30 cellular contexts compared by ENCODE assay signal in the genomic region with DNA sequence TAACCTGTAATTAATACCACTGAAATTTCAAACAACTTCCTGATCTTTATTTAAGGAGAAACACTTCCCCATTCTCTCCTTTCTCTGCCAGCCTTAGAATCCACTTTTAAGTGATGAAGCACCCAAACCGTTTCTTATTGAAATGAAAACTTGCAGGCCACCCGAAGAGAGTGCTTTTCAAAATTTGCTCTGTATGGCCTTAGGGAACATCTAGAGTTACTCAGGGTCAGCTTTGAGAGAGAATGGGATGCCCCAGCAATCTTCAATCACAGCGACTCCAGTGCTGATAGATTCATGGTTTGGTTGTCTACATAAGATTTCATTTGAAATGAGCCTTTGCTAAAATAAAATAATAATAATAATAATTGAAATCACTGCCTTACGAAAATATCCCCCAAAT.
A peak's percentile ranks its signal among the peaks of the same experiment; 100 is the strongest.
DNase-seq lines count a peak whose midpoint lies in the region; ATAC-seq and TF ChIP-seq lines count a peak whose summit lies in the region.
"Had no signal": no experiment of that assay in that cellular context is flagged by ENCODE, and none has a peak within 500 bp of the region (broad histone marks: within the 10 kb centered on the region; RNA-seq: fewer than 3 reads in every experiment).

No MANE protein-coding gene starts in this region.

- no peaks in the 10 kb centered on the region for H4K20me1 ChIP-seq in mammary epithelial cell (ENCODE audit: insufficient read depth, low read length)

- no peaks in the 10 kb centered on the region for H3K27me3 Mint-ChIP-seq in CD8-positive, alpha-beta memory T cell
- H3K27me3 Mint-ChIP-seq: activated CD4-positive, alpha-beta memory T cell treated with anti-CD3 and anti-CD28 coated beads for 36 hours; activated naive CD4-positive, alpha-beta T cell treated with anti-CD3 and anti-CD28 coated beads, Interleukin-2, amount 10 ng/mL, durations not matched to agents 7 days and 5 days; CD4-positive, alpha-beta T cell had no signal

- in situ Hi-C loops in mammary epithelial cell (cut with MboI; ENCODE audit: low sequenced_read_pairs in 2 of 2), result no loop called here

- no peak overlapping the region for H3K4me3 ChIP-seq in mammary epithelial cell (replicated peaks in 1 of 3; ENCODE audit: insufficient read depth in 1 of 3, low read depth in 2 of 3, low read length in 3 of 3)
- H3K4me3 ChIP-seq in breast epithelium, result no peak overlapping the region
- no peak overlapping the region for H3K4me3 ChIP-seq in CD8-positive, alpha-beta memory T cell (ENCODE audit: low read length)
- H3K4me3 ChIP-seq: adrenal gland, esophagus squamous epithelium, SJCRH30, suprapubic skin had no signal

- WGBS in mammary epithelial cell (ENCODE audit: low coverage, missing lambda C conversion rate), result 69% methylated on average over 4 of the region's 4 CpGs

- H3K36me3 ChIP-seq in mammary epithelial cell (ENCODE audit: insufficient read depth, low read length) (no peaks in the 10 kb centered on the region), breast epithelium (no peaks in the 10 kb centered on the region)
- no peaks in the 10 kb centered on the region for H3K36me3 ChIP-seq in CD8-positive, alpha-beta memory T cell (ENCODE audit: insufficient read depth, low read length)
- H3K36me3 ChIP-seq: adrenal gland, esophagus squamous epithelium, suprapubic skin had no signal

- TF ChIP-seq CTCF in mammary epithelial cell (conservative IDR thresholded peaks at IDR 0.05 in 1 of 2, IDR thresholded peaks at IDR 0.05 in 1 of 2; ENCODE audit: extremely low read depth in 1 of 2, insufficient read depth in 1 of 2, low read depth in 1 of 2, low read length in 2 of 2) (no peak), breast epithelium (IDR thresholded peaks at IDR 0.05) (no peak)

- H3K27ac ChIP-seq in mammary epithelial cell (ENCODE audit: insufficient read depth, low read depth, low read length) (no peak overlapping the region), breast epithelium (no peak overlapping the region)
- H3K27ac ChIP-seq in CD8-positive, alpha-beta memory T cell (ENCODE audit: low read depth, low read length), result no peak overlapping the region
- H3K27ac ChIP-seq: 22Rv1, adrenal gland, esophagus squamous epithelium, foreskin keratinocyte, HL-60, SJCRH30, suprapubic skin had no signal

- dilution Hi-C loops in mammary epithelial cell (cut with HindIII; ENCODE audit: low sequenced_read_pairs), result no loop called here

- H3K9ac ChIP-seq in mammary epithelial cell (ENCODE audit: insufficient read depth, low read length), result no peak overlapping the region

- H3K4me1 ChIP-seq in mammary epithelial cell (ENCODE audit: insufficient read depth, low read length) (no peaks in the 10 kb centered on the region), breast epithelium (no peaks in the 10 kb centered on the region)
- no peaks in the 10 kb centered on the region for H3K4me1 ChIP-seq in CD8-positive, alpha-beta memory T cell (ENCODE audit: insufficient read depth, low read length)
- H3K4me1 ChIP-seq: adrenal gland, esophagus squamous epithelium, foreskin keratinocyte, SJCRH30, suprapubic skin had no signal

- no peaks in the 10 kb centered on the region for H3K36me3 Mint-ChIP-seq in CD8-positive, alpha-beta memory T cell
- H3K36me3 Mint-ChIP-seq: activated CD4-positive, alpha-beta memory T cell treated with anti-CD3 and anti-CD28 coated beads for 36 hours; activated naive CD4-positive, alpha-beta T cell treated with anti-CD3 and anti-CD28 coated beads, Interleukin-2, amount 10 ng/mL, durations not matched to agents 7 days and 5 days; immature natural killer cell had no signal

- H3K27ac Mint-ChIP-seq in CD8-positive, alpha-beta memory T cell, result no peak overlapping the region
- H3K27ac Mint-ChIP-seq: activated CD4-positive, alpha-beta memory T cell treated with anti-CD3 and anti-CD28 coated beads for 36 hours; activated naive CD4-positive, alpha-beta T cell treated with anti-CD3 and anti-CD28 coated beads, Interleukin-2, amount 10 ng/mL, durations not matched to agents 7 days and 5 days; CD4-positive, alpha-beta T cell; immature natural killer cell had no signal

- DNase-seq in mammary epithelial cell (no peak), breast epithelium (ENCODE audit: low spot score in 2 of 2) (no peak), RPMI7951 (ENCODE audit: low read depth) (peak; percentile 4), iPS-NIHi7 (ENCODE audit: extremely low spot score) (peak; percentile 13)
- DNase-seq in activated CD4-positive, alpha-beta T cell treated with anti-CD3 and anti-CD28 coated beads, Interleukin-2, amount 50 U/mL, for 48 hours, result no peak
- DNase-seq in CD8-positive, alpha-beta memory T cell, result no peak
- DNase-seq: activated CD4-positive, alpha-beta memory T cell treated with anti-CD3 and anti-CD28 coated beads for 36 hours; activated CD8-positive, alpha-beta memory T cell treated with anti-CD3 and anti-CD28 coated beads, Interleukin-2, amount 50 U/mL, for 4 hours; activated naive CD4-positive, alpha-beta T cell treated with anti-CD3 and anti-CD28 coated beads, Interleukin-2, amount 10 ng/mL, durations not matched to agents 7 days and 5 days; adrenal gland; CD4-positive, alpha-beta T cell; esophagus squamous epithelium; foreskin keratinocyte; GOT3; immature natural killer cell; left colon; MV-4-11; NCI-H1436 treated with DMSO at 0.1 percent for 48 hours; NCI-H345; NCI-H748 treated with DMSO at 0.1 percent for 48 hours; SJCRH30; stimulated activated CD4-positive, alpha-beta T cell treated with anti-CD3 and anti-CD28 coated beads, Interleukin-1b, Interleukin-23, amount 100 ng/mL, for 48 hours; stimulated activated naive CD4-positive, alpha-beta T cell treated with Interleukin-2 at 50 U/mL for 16 hours had no signal

- H3K4me2 ChIP-seq in mammary epithelial cell (ENCODE audit: insufficient read depth, low read depth, low read length), result no peak overlapping the region

- intact Hi-C loops in mammary epithelial cell (cut with micrococcal nuclease) (no loop called here), breast epithelium (cut with DNase I; ENCODE audit: low total_unique reads) (no loop called here)

- ATAC-seq in GM19351 (IDR thresholded peaks at IDR 0.05; ENCODE audit: unreplicated experiment) (no peak), HG03175 (IDR thresholded peaks at IDR 0.05; ENCODE audit: unreplicated experiment) (no peak)
- ATAC-seq: activated CD4-positive, CD25-positive, alpha-beta regulatory T cell treated with anti-CD3 and anti-CD28 coated beads, Interleukin-2, amount 50 U/mL, for 24 hours; foreskin keratinocyte; HepG2; left colon had no signal

- TF ChIP-seq POLR2A in breast epithelium (IDR thresholded peaks at IDR 0.05), result no peak

- H2AFZ ChIP-seq in mammary epithelial cell (ENCODE audit: low read depth, low read length), result peak overlapping the region; percentile 15

- H3K27me3 ChIP-seq in mammary epithelial cell (ENCODE audit: insufficient read depth, low read length), result no peaks in the 10 kb centered on the region
- no peaks in the 10 kb centered on the region for H3K27me3 ChIP-seq in breast epithelium
- H3K27me3 ChIP-seq in CD8-positive, alpha-beta memory T cell (ENCODE audit: insufficient read depth, low read length, poor library complexity, severe bottlenecking), result no peaks in the 10 kb centered on the region
- H3K27me3 ChIP-seq: adrenal gland, esophagus squamous epithelium, foreskin keratinocyte, SJCRH30, suprapubic skin had no signal

- no peaks in the 10 kb centered on the region for H3K9me3 ChIP-seq in mammary epithelial cell (replicated peaks; ENCODE audit: insufficient read depth, low read length)
- H3K9me3 ChIP-seq in breast epithelium, result peaks cover 0 to 6% of the 10 kb centered on the region in 2 donors
- no peaks in the 10 kb centered on the region for H3K9me3 ChIP-seq in CD8-positive, alpha-beta memory T cell (ENCODE audit: low read length)
- H3K9me3 ChIP-seq: adrenal gland, esophagus squamous epithelium, SJCRH30 had no signal

- no peaks in the 10 kb centered on the region for H3K79me2 ChIP-seq in mammary epithelial cell (ENCODE audit: insufficient read depth, low read length)

- POLR2A ChIA-PET in CD8-positive, alpha-beta memory T cell (lab: Charles Lee), result no interaction called here

- H3K4me1 Mint-ChIP-seq in CD8-positive, alpha-beta memory T cell, result no peaks in the 10 kb centered on the region
- H3K4me1 Mint-ChIP-seq: activated naive CD4-positive, alpha-beta T cell treated with anti-CD3 and anti-CD28 coated beads, Interleukin-2, amount 10 ng/mL, durations not matched to agents 7 days and 5 days; immature natural killer cell had no signal

- CTCF ChIA-PET in mammary epithelial cell (lab: Charles Lee; ENCODE audit: low non-redundant PET), result no interaction called here
- CTCF ChIA-PET in CD8-positive, alpha-beta memory T cell (lab: Charles Lee), result no interaction called here

- no peak overlapping the region for H3K4me3 Mint-ChIP-seq in CD8-positive, alpha-beta memory T cell
- H3K4me3 Mint-ChIP-seq: activated CD4-positive, alpha-beta memory T cell treated with anti-CD3 and anti-CD28 coated beads for 36 hours; activated naive CD4-positive, alpha-beta T cell treated with anti-CD3 and anti-CD28 coated beads, Interleukin-2, amount 10 ng/mL, durations not matched to agents 7 days and 5 days; CD4-positive, alpha-beta T cell; immature natural killer cell had no signal

- H3K9me3 Mint-ChIP-seq in CD8-positive, alpha-beta memory T cell, result peaks cover 2 to 17% (median 6%) of the 10 kb centered on the region in 5 donors

- BruUV-seq in mammary epithelial cell (replicated peaks; lab: Mats Ljungman, UMichigan), result no TSS peak

Comparison
In these comparisons a context has a peak if more than half of its experiments do, and no peak if none do; other contexts are left out.
1. DNase-seq: peak in RPMI7951 (single experiment) and iPS-NIHi7 (single experiment); none in mammary epithelial cell (single experiment), breast epithelium (0 of 2), activated CD4-positive, alpha-beta T cell treated with anti-CD3 and anti-CD28 coated beads, Interleukin-2, amount 50 U/mL, for 48 hours (0 of 2) and CD8-positive, alpha-beta memory T cell (0 of 5).